In the genomic region with DNA sequence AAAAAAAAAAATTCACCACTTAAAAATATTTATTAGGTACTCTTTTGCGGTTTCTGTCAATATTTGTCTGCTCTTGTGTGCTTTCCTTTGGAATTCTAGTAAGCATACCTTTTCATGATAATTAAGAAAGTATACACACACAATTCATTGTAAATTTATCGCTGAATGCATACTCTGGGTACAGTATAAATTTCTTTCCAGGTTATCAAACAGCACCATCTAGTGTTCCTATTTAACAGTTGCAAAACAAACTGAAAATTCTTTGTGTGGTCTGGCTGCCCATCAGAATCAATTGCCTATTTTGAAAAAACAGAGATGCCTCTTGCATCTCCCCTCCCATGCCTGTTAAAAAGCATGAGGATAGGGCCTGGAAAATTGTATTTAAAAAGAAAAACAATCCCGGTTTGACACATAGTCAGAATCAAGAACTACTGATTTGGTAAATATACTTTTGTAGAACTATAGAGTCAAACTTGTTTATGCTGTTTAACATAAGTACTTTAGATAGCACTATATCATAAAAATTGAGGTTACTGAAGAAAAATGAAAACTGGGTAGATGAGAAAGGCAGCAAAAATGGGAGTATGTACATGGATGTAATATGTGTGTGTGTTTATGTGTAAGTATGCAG, we compare ENCODE assay signal across 9 cellular contexts. TPM values are rescaled to one million over a fixed set of nuclear protein-coding genes. Genes with fewer than 3 reads are reported as not detected.
DNase-seq lines count a peak whose midpoint lies in the region; ATAC-seq, FAIRE-seq and TF ChIP-seq lines count a peak whose summit lies in the region.
"Had no signal": no experiment of that assay in that cellular context is flagged by ENCODE, and none has a peak within 500 bp of the region (broad histone marks: within the 10 kb centered on the region; RNA-seq: fewer than 3 reads in every experiment).

No MANE protein-coding gene starts in this region.

- H3K4me3 ChIP-seq in AG04449 (ENCODE audit: low read depth, low read length) (no peak overlapping the region), left lung (no peak overlapping the region), lower leg skin (ENCODE audit: low read depth, poor library complexity, severe bottlenecking) (no peak overlapping the region)

- H3K4me1 Mint-ChIP-seq in MCF 10A (ENCODE audit: insufficient read depth, unreplicated experiment), result peaks cover 18% of the 10 kb centered on the region

- no peaks in the 10 kb centered on the region for H3K27me3 Mint-ChIP-seq in MCF 10A (ENCODE audit: insufficient read depth, unreplicated experiment)

- peaks cover 7% of the 10 kb centered on the region for H3K9me3 Mint-ChIP-seq in MCF 10A (ENCODE audit: unreplicated experiment)

- CTCF ChIA-PET in AG04449 (lab: Yijun Ruan, JAX) (interaction anchor here (0.7 to 9.2 kb wide), 14 partner anchors 8 to 1635 kb away, joined by 3 to 100 read pairs (median 6); no protein-coding TSS in a partner anchor), MCF 10A (lab: Yijun Ruan, JAX) (interaction anchor here (0.7 to 6.7 kb wide), 17 partner anchors 8 to 1634 kb away, joined by 3 to 50 read pairs (median 5); no protein-coding TSS in a partner anchor)

- DNase-seq in AG04449 (ENCODE audit: low read depth, low spot score) (no peak), GM12892 (ENCODE audit: insufficient read length) (no peak), NCI-H345 treated with DMSO at 0.1 percent for 48 hours (lab: John Stamatoyannopoulos, UW; ENCODE audit: unreplicated experiment) (peak; percentile 10), MCF 10A (ENCODE audit: unreplicated experiment) (peak; percentile 64), left lung (no peak), lower leg skin (ENCODE audit: low spot score in 2 of 2) (no peak)
- DNase-seq in effector CD4-positive, alpha-beta T cell, result no peak

- POLR2A ChIA-PET in AG04449 (lab: Yijun Ruan, JAX), result no interaction called here
- POLR2A ChIA-PET in MCF 10A (lab: Yijun Ruan, JAX), result interaction anchor here (1.5 kb wide), 1 partner anchor 8 kb away, joined by 3 read pairs; no protein-coding TSS in a partner anchor

- H3K27me3 ChIP-seq in left lung, result no peaks in the 10 kb centered on the region

- H3K27ac ChIP-seq in left lung, result no peak overlapping the region
- H3K27ac ChIP-seq: HL-60 had no signal

- TF ChIP-seq POLR2A in GM12892 (IDR thresholded peaks at IDR 0.05; ENCODE audit: low read depth, low read length) (no peak), lower leg skin (IDR thresholded peaks at IDR 0.05) (no peak)

- H3K9me3 ChIP-seq in left lung, result no peaks in the 10 kb centered on the region

- peak; percentile 54 for FAIRE-seq in GM12892 (lab: Jason Lieb, UNC)

- H3K4me3 Mint-ChIP-seq in MCF 10A (ENCODE audit: unreplicated experiment), result no peak overlapping the region

- H3K27ac Mint-ChIP-seq in MCF 10A (ENCODE audit: low read depth, unreplicated experiment), result no peak overlapping the region

- TF ChIP-seq CTCF in AG04449 (IDR thresholded peaks at IDR 0.05; ENCODE audit: insufficient read depth, low read length, missing control alignments) (peak; percentile 35), MCF 10A (IDR thresholded peaks at IDR 0.05; ENCODE audit: unreplicated experiment) (peak; percentile 73), left lung (IDR thresholded peaks at IDR 0.05) (peak; percentile 61 to 65), lower leg skin (IDR thresholded peaks at IDR 0.05) (no peak)

- H3K36me3 Mint-ChIP-seq in MCF 10A (ENCODE audit: insufficient read depth, unreplicated experiment), result peaks cover 14% of the 10 kb centered on the region

- H3K4me1 ChIP-seq in left lung, result peaks cover 6 to 15% of the 10 kb centered on the region in 2 donors

- WGBS in lower leg skin, 2 donors, result 36 to 42% methylated on average over 3 of the region's 3 CpGs

- intact Hi-C loops in MCF 10A (cut with micrococcal nuclease), result loop anchor here (1.0 to 5.0 kb wide), 3 partner anchors 78 to 444 kb away; a partner anchor contains a TSS
- intact Hi-C loops in left lung (cut with DNase I), result loop anchor here in 1 of 2 donors (10.0 kb wide), 1 partner anchor 152 kb away; no protein-coding TSS in a partner anchor
- intact Hi-C loops in lower leg skin (cut with DNase I; ENCODE audit: low total_unique reads), result no loop called here

- BruUV-seq in MCF 10A (replicated peaks; lab: Mats Ljungman, UMichigan), result no TSS peak

- peaks cover 0 to under 1% of the 10 kb centered on the region in 2 donors for H3K36me3 ChIP-seq in left lung

- peak; percentile 69 for ATAC-seq in HG02885 (IDR thresholded peaks at IDR 0.05; ENCODE audit: poor library complexity, unreplicated experiment)
- peak; percentile 82 for ATAC-seq in left lung

RNA-seq across cellular contexts. Expression of a gene that starts 16.2 kb away (rescaled TPM):
- polyA plus RNA-seq in GM12892 (2012; ENCODE audit: missing spikeins), result 10.7 TPM
- total RNA-seq in MCF 10A (2022), result 43.9 and 48.5 TPM in 2 replicates
- 10 to 100 TPM; 42.7 to 46.5 TPM for total RNA-seq in left lung
- 10 to 100 TPM in 3 of 4 donors, 1 to 10 TPM in 1; 8.7 to 16.5 (median 14.8) TPM for total RNA-seq in lower leg skin

RNA-seq across cellular contexts. Expression of a gene that starts 50.0 kb away (rescaled TPM):
- polyA plus RNA-seq in GM12892 (2012; ENCODE audit: missing spikeins), result 5.0 TPM
- 10.3 and 10.7 TPM in 2 replicates for total RNA-seq in MCF 10A (2022)
- total RNA-seq in left lung, result 1 to 10 TPM; 6.0 to 6.6 TPM
- total RNA-seq in lower leg skin, result 1 to 10 TPM; 3.7 to 5.7 (median 4.9) TPM

Comparison
In these comparisons a context has a peak if more than half of its experiments do, and no peak if none do; other contexts are left out.
1. DNase-seq: peak in NCI-H345 treated with DMSO at 0.1 percent for 48 hours (single experiment) and MCF 10A (single experiment); none in AG04449 (single experiment), GM12892 (single experiment), left lung (0 of 2), lower leg skin (0 of 2) and effector CD4-positive, alpha-beta T cell (single experiment).
2. CTCF ChIP-seq: peak in AG04449 (single experiment), MCF 10A (single experiment) and left lung (2 of 2); none in lower leg skin (0 of 3).